Comparison of ENCODE assay signal across 13 cellular contexts in the genomic region with DNA sequence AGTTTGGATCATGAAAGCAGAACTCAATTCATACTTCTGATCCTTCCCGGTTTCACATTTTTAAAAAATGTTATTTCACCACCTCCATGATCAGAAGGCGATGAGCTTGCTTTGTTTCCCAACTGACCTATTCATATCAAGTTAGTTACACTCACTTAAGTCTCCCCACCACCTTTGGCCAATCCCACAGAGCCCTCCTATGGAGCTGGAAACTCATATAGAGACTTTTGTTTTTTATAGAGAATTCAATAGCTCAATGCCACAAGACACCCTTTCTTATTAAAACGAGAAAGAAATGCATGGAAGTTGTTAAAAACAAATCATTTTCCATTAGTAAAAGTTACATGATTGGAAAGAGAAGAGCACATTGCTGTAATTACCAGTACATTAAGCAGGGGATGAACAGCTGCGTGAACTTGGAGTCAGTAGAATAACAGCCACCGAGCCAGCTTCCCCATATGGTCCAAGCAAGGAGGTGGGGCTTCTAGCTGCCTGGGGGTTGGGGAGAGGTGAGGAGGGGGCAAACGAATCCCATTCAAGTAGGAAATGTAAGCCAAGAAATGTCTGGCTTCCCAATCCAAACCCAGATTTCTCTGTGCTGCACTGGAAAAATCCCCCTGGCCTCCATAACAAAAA.
DNase-seq lines count a peak whose midpoint lies in the region; ATAC-seq and TF ChIP-seq lines count a peak whose summit lies in the region.
"Had no signal": no experiment of that assay in that cellular context is flagged by ENCODE, and none has a peak within 500 bp of the region (broad histone marks: within the 10 kb centered on the region; RNA-seq: fewer than 3 reads in every experiment).

No MANE protein-coding gene starts in this region.

- H3K27me3 ChIP-seq in duodenal mucosa (ENCODE audit: control insufficient read depth in 1 of 2, insufficient read depth in 2 of 2, low read length in 2 of 2) (no peaks in the 10 kb centered on the region), adrenal gland (no peaks in the 10 kb centered on the region)

- H3K27me3 Mint-ChIP-seq in neural crest cell (ENCODE audit: low read depth): no peaks in the 10 kb centered on the region

- H3K4me3 ChIP-seq in duodenal mucosa (ENCODE audit: low read depth in 1 of 2, low read length in 2 of 2) (no peak overlapping the region), adrenal gland (no peak overlapping the region)

- ATAC-seq in GM21786 (IDR thresholded peaks at IDR 0.05; ENCODE audit: unreplicated experiment): no peak
- ATAC-seq in HG03039 (IDR thresholded peaks at IDR 0.05; ENCODE audit: unreplicated experiment): no peak

- WGBS in adrenal gland, 4 donors: 60 to 75% (median 63%) methylated on average over 6 of the region's 6 CpGs

- no peak overlapping the region for H3K9ac ChIP-seq in duodenal mucosa (ENCODE audit: low read depth in 1 of 2, low read length in 2 of 2)

- H3K36me3 Mint-ChIP-seq in neural crest cell (ENCODE audit: low read depth): peaks cover 2% of the 10 kb centered on the region

- no peaks in the 10 kb centered on the region for H3K4me1 ChIP-seq in duodenal mucosa (ENCODE audit: control insufficient read depth in 1 of 2, insufficient read depth in 2 of 2, low read length in 2 of 2)
- peaks cover 4 to 6% of the 10 kb centered on the region in 2 donors for H3K4me1 ChIP-seq in adrenal gland (replicated peaks in 1 of 2)

- TF ChIP-seq CTCF in AG09319 (IDR thresholded peaks at IDR 0.05; ENCODE audit: low read depth, low read length) (no peak), neural crest cell (conservative IDR thresholded peaks at IDR 0.05) (no peak), adrenal gland (IDR thresholded peaks at IDR 0.05) (no peak)

- DNase-seq in AG09319 (ENCODE audit: extremely low read depth, low read depth) (peak; percentile 18), NCI-H524 (lab: John Stamatoyannopoulos, UW) (peak; percentile 54 to 77), neural crest cell (ENCODE audit: low read depth, low spot score) (no peak), adrenal gland (no peak)
- DNase-seq in stimulated activated CD8-positive, alpha-beta memory T cell treated with anti-CD3 and anti-CD28 coated beads, Interleukin-4, amount 100 ng/mL, for 48 hours: no peak
- DNase-seq: activated CD4-positive, CD25-positive, alpha-beta regulatory T cell treated with anti-CD3 and anti-CD28 coated beads, Interleukin-2, amount 50 U/mL, for 72 hours; hippocampal formation; NCI-H2227 treated with DMSO at 0.1 percent for 48 hours; occipital lobe had no signal

- H3K9me3 ChIP-seq in duodenal mucosa (ENCODE audit: control insufficient read depth in 1 of 2, low read length in 2 of 2): no peaks in the 10 kb centered on the region
- no peaks in the 10 kb centered on the region for H3K9me3 ChIP-seq in adrenal gland (replicated peaks in 1 of 3)

- H3K27ac Mint-ChIP-seq in neural crest cell (ENCODE audit: unreplicated experiment): peak overlapping the region; percentile 20

- no peak overlapping the region for H3K4me3 Mint-ChIP-seq in neural crest cell

- H3K36me3 ChIP-seq in duodenal mucosa (ENCODE audit: control insufficient read depth in 1 of 2, insufficient read depth in 2 of 2, low read length in 2 of 2): no peaks in the 10 kb centered on the region
- H3K36me3 ChIP-seq in adrenal gland (replicated peaks in 1 of 2): no peaks in the 10 kb centered on the region

- H3K4me1 Mint-ChIP-seq in neural crest cell: peaks cover 32% of the 10 kb centered on the region

- no peak for TF ChIP-seq POLR2A in adrenal gland (IDR thresholded peaks at IDR 0.05)

- intact Hi-C loops in adrenal gland (cut with DNase I): no loop called here

- peaks cover 11% of the 10 kb centered on the region for H3K9me3 Mint-ChIP-seq in neural crest cell

- H3K27ac ChIP-seq in duodenal mucosa (ENCODE audit: low read depth, low read length): peak overlapping the region; percentile 11
- H3K27ac ChIP-seq in adrenal gland: no peak overlapping the region
- H3K27ac ChIP-seq: C4-2B had no signal

Comparison
In these comparisons a context has a peak if more than half of its experiments do, and no peak if none do; other contexts are left out.
1. DNase-seq: peak in AG09319 (single experiment) and NCI-H524 (2 of 2); none in neural crest cell (single experiment), adrenal gland (0 of 7) and stimulated activated CD8-positive, alpha-beta memory T cell treated with anti-CD3 and anti-CD28 coated beads, Interleukin-4, amount 100 ng/mL, for 48 hours (single experiment).